ENCODE assay signal across 8 cellular contexts in genomic region chr19:2636897-2637683, GRCh38.
DNase-seq lines count a peak whose midpoint lies in the region; ATAC-seq and TF ChIP-seq lines count a peak whose summit lies in the region.

No MANE protein-coding gene starts in this region.

- no peaks in the 10 kb centered on the region for H3K4me1 Mint-ChIP-seq in type B pancreatic cell (ENCODE audit: unreplicated experiment)

- no peak for ATAC-seq in HG03159 (IDR thresholded peaks at IDR 0.05; ENCODE audit: unreplicated experiment)

- H3K27ac Mint-ChIP-seq in type B pancreatic cell: no peak overlapping the region

- 18 to 23% (median 22%) methylated on average over 29 to 37 of the region's 37 CpGs for WGBS in ovary, 3 donors

- peaks cover 19% of the 10 kb centered on the region for H3K4me1 ChIP-seq in ovary (ENCODE audit: insufficient read depth)

- H3K9me3 ChIP-seq in ovary: no peaks in the 10 kb centered on the region

- no peak for TF ChIP-seq POLR2A in ovary (IDR thresholded peaks at IDR 0.05)

- no peaks in the 10 kb centered on the region for H3K36me3 Mint-ChIP-seq in type B pancreatic cell

- no peaks in the 10 kb centered on the region for H3K9me3 Mint-ChIP-seq in type B pancreatic cell

- H3K27me3 ChIP-seq in ovary: no peaks in the 10 kb centered on the region

- no peak for TF ChIP-seq EP300 in ovary (IDR thresholded peaks at IDR 0.05)

- DNase-seq in NCI-H2227 (lab: John Stamatoyannopoulos, UW; ENCODE audit: unreplicated experiment): peak; percentile 53
- no peak for DNase-seq in NCI-H2227 treated with DMSO at 0.1 percent for 48 hours (lab: John Stamatoyannopoulos, UW)
- DNase-seq in RPMI7951 (ENCODE audit: low read depth): peak; percentile 26
- peak; percentile 60 for DNase-seq in activated gamma-delta T cell treated with anti-CD3 and anti-CD28 coated beads, Interleukin-2, amount 50 U/mL, for 16 hours (ENCODE audit: low read depth)
- peak; percentile 88 for DNase-seq in germinal center (ENCODE audit: low spot score)
- peak; percentile 53 to 81 (median 72) for DNase-seq in ovary
- peak; percentile 80 for DNase-seq in type B pancreatic cell (ENCODE audit: extremely low spot score, unreplicated experiment)

- H3K36me3 ChIP-seq in ovary: no peaks in the 10 kb centered on the region

- H3K27me3 Mint-ChIP-seq in type B pancreatic cell: no peaks in the 10 kb centered on the region

- intact Hi-C loops in ovary (cut with DNase I): no loop called here

- H3K27ac ChIP-seq in ovary: no peak overlapping the region

- TF ChIP-seq CTCF in ovary (IDR thresholded peaks at IDR 0.05): peak; percentile 70 to 85 (median 83)
- TF ChIP-seq CTCF in type B pancreatic cell (conservative IDR thresholded peaks at IDR 0.05): peak; percentile 84

- H3K4me3 ChIP-seq in ovary: no peak overlapping the region

- peak overlapping the region; percentile 31 for H3K4me3 Mint-ChIP-seq in type B pancreatic cell
